Comparison of ENCODE assay signal across 1 cellular context in genomic region chr6:131400054-131400781, GRCh38.
TF ChIP-seq lines count a peak whose summit lies in the region.

No MANE protein-coding gene starts in this region.

TF ChIP-seq in HepG2, 621 proteins besides CTCF, POLR2A, EP300 and RAD21 (continued from another document):
- TF ChIP-seq, protein P1, sequence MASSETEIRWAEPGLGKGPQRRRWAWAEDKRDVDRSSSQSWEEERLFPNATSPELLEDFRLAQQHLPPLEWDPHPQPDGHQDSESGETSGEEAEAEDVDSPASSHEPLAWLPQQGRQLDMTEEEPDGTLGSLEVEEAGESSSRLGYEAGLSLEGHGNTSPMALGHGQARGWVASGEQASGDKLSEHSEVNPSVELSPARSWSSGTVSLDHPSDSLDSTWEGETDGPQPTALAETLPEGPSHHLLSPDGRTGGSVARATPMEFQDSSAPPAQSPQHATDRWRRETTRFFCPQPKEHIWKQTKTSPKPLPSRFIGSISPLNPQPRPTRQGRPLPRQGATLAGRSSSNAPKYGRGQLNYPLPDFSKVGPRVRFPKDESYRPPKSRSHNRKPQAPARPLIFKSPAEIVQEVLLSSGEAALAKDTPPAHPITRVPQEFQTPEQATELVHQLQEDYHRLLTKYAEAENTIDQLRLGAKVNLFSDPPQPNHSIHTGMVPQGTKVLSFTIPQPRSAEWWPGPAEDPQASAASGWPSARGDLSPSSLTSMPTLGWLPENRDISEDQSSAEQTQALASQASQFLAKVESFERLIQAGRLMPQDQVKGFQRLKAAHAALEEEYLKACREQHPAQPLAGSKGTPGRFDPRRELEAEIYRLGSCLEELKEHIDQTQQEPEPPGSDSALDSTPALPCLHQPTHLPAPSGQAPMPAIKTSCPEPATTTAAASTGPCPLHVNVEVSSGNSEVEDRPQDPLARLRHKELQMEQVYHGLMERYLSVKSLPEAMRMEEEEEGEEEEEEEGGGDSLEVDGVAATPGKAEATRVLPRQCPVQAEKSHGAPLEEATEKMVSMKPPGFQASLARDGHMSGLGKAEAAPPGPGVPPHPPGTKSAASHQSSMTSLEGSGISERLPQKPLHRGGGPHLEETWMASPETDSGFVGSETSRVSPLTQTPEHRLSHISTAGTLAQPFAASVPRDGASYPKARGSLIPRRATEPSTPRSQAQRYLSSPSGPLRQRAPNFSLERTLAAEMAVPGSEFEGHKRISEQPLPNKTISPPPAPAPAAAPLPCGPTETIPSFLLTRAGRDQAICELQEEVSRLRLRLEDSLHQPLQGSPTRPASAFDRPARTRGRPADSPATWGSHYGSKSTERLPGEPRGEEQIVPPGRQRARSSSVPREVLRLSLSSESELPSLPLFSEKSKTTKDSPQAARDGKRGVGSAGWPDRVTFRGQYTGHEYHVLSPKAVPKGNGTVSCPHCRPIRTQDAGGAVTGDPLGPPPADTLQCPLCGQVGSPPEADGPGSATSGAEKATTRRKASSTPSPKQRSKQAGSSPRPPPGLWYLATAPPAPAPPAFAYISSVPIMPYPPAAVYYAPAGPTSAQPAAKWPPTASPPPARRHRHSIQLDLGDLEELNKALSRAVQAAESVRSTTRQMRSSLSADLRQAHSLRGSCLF (CRISPR knock-in tag; IDR thresholded peaks at IDR 0.05; ENCODE audit: borderline replicate concordance): no peak
- TF ChIP-seq HOXA3 (CRISPR knock-in tag; IDR thresholded peaks at IDR 0.05): no peak
